ENCODE assay signal across 22 cellular contexts in the genomic region with DNA sequence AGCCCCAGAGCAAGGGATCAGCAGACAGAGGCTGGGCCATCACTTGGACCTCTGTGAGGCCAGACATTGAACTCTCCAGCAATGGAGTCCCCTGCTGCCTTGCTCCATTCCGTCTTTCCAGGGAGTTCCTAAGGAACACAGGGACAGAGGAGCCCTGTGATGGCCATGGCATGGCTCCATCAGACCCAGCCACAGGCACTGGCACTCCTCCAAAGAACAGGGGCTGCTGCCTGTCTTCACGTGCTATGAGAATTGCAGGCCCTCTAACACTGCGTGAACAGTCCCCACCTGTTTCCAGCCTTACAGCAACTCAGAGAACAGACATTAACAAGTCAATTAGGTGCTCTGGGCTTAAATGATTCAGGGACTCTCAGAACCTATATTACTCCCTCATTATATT.
"Had no signal": no experiment of that assay in that cellular context is flagged by ENCODE, and none has a peak within 500 bp of the region (broad histone marks: within the 10 kb centered on the region; RNA-seq: fewer than 3 reads in every experiment).

No MANE protein-coding gene starts in this region.

- DNase-seq: activated CD4-positive, alpha-beta T cell treated with anti-CD3 and anti-CD28 coated beads for 4 hours; activated CD4-positive, alpha-beta T cell treated with anti-CD3 and anti-CD28 coated beads, Interleukin-2, amount 50 U/mL, for 48 hours; activated CD8-positive, alpha-beta memory T cell treated with anti-CD3 and anti-CD28 coated beads, Interleukin-2, amount 50 U/mL, for 48 hours; activated naive CD4-positive, alpha-beta T cell; activated T-cell treated with anti-CD3 and anti-CD28 coated beads, Interleukin-2, amount 50 U/mL, for 4 hours; adrenal gland; central memory CD4-positive, alpha-beta T cell; dermis blood vessel endothelial cell; head of caudate nucleus; left ventricle myocardium inferior; mammary epithelial cell; midbrain; ovary; psoas muscle; stimulated activated CD4-positive, alpha-beta T cell treated with anti-CD3 and anti-CD28 coated beads, Interleukin-4, amount 100 ng/mL, for 24 hours; stimulated activated naive CD4-positive, alpha-beta T cell treated with Interleukin-2 at 50 U/mL for 16 hours; T1000; upper lobe of right lung had no signal

- H3K4me3 ChIP-seq: adrenal gland, ascending aorta, gastroesophageal sphincter, left ventricle myocardium inferior, ovary, psoas muscle, right atrium auricular region, upper lobe of right lung had no signal

- H3K36me3 ChIP-seq: ascending aorta, gastroesophageal sphincter, left ventricle myocardium inferior, ovary, right atrium auricular region, upper lobe of right lung had no signal

- H3K27me3 ChIP-seq: adrenal gland, ascending aorta, gastroesophageal sphincter, ovary, right atrium auricular region, upper lobe of right lung had no signal

- H3K27ac ChIP-seq: adrenal gland, ascending aorta, gastroesophageal sphincter, left ventricle myocardium inferior, ovary, psoas muscle, right atrium auricular region, upper lobe of right lung had no signal

- H3K9me3 ChIP-seq: adrenal gland, ascending aorta, gastroesophageal sphincter, left ventricle myocardium inferior, ovary, psoas muscle, right atrium auricular region, upper lobe of right lung had no signal

- ATAC-seq: activated T-cell treated with anti-CD3 and anti-CD28 coated beads, Interleukin-2, amount 50 U/mL, for 4 hours; gastroesophageal sphincter; psoas muscle; WTC11 had no signal

- H3K4me1 ChIP-seq: adrenal gland, ascending aorta, gastroesophageal sphincter, psoas muscle, upper lobe of right lung had no signal
